2 cellular contexts compared by ENCODE assay signal in genomic region chr15:27039163-27039562, GRCh38.
TF ChIP-seq lines count a peak whose summit lies in the region.

No MANE protein-coding gene starts in this region.

TF ChIP-seq in HepG2, 621 proteins besides CTCF, POLR2A, EP300 and RAD21 (continued from another document):
- TF ChIP-seq SNRNP70 (IDR thresholded peaks at IDR 0.05; ENCODE audit: low read depth, low read length), result no peak

TF ChIP-seq in GM23338, 12 proteins besides CTCF, POLR2A, EP300 and RAD21 (continued from another document):
- TF ChIP-seq, protein P1, sequence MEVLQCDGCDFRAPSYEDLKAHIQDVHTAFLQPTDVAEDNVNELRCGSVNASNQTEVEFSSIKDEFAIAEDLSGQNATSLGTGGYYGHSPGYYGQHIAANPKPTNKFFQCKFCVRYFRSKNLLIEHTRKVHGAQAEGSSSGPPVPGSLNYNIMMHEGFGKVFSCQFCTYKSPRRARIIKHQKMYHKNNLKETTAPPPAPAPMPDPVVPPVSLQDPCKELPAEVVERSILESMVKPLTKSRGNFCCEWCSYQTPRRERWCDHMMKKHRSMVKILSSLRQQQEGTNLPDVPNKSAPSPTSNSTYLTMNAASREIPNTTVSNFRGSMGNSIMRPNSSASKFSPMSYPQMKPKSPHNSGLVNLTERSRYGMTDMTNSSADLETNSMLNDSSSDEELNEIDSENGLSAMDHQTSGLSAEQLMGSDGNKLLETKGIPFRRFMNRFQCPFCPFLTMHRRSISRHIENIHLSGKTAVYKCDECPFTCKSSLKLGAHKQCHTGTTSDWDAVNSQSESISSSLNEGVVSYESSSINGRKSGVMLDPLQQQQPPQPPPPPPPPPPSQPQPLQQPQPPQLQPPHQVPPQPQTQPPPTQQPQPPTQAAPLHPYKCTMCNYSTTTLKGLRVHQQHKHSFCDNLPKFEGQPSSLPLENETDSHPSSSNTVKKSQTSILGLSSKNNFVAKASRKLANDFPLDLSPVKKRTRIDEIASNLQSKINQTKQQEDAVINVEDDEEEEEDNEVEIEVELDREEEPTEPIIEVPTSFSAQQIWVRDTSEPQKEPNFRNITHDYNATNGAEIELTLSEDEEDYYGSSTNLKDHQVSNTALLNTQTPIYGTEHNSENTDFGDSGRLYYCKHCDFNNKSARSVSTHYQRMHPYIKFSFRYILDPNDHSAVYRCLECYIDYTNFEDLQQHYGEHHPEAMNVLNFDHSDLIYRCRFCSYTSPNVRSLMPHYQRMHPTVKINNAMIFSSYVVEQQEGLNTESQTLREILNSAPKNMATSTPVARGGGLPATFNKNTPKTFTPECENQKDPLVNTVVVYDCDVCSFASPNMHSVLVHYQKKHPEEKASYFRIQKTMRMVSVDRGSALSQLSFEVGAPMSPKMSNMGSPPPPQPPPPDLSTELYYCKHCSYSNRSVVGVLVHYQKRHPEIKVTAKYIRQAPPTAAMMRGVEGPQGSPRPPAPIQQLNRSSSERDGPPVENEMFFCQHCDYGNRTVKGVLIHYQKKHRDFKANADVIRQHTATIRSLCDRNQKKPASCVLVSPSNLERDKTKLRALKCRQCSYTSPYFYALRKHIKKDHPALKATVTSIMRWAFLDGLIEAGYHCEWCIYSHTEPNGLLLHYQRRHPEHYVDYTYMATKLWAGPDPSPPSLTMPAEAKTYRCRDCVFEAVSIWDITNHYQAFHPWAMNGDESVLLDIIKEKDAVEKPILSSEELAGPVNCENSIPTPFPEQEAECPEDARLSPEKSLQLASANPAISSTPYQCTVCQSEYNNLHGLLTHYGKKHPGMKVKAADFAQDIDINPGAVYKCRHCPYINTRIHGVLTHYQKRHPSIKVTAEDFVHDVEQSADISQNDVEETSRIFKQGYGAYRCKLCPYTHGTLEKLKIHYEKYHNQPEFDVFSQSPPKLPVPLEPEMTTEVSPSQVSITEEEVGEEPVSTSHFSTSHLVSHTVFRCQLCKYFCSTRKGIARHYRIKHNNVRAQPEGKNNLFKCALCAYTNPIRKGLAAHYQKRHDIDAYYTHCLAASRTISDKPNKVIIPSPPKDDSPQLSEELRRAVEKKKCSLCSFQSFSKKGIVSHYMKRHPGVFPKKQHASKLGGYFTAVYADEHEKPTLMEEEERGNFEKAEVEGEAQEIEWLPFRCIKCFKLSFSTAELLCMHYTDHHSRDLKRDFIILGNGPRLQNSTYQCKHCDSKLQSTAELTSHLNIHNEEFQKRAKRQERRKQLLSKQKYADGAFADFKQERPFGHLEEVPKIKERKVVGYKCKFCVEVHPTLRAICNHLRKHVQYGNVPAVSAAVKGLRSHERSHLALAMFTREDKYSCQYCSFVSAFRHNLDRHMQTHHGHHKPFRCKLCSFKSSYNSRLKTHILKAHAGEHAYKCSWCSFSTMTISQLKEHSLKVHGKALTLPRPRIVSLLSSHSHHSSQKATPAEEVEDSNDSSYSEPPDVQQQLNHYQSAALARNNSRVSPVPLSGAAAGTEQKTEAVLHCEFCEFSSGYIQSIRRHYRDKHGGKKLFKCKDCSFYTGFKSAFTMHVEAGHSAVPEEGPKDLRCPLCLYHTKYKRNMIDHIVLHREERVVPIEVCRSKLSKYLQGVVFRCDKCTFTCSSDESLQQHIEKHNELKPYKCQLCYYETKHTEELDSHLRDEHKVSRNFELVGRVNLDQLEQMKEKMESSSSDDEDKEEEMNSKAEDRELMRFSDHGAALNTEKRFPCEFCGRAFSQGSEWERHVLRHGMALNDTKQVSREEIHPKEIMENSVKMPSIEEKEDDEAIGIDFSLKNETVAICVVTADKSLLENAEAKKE (CRISPR knock-in tag; IDR thresholded peaks at IDR 0.05), result no peak
- TF ChIP-seq POLR2AphosphoS5 (IDR thresholded peaks at IDR 0.05; ENCODE audit: low read depth) (no peak), ZNF331 (CRISPR knock-in tag; IDR thresholded peaks at IDR 0.05; ENCODE audit: low read depth) (no peak), EZH2phosphoT487 (IDR thresholded peaks at IDR 0.05; ENCODE audit: unreplicated experiment) (no peak), STAT1 (IDR thresholded peaks at IDR 0.05; ENCODE audit: unreplicated experiment) (no peak), JUNB (IDR thresholded peaks at IDR 0.05; ENCODE audit: unreplicated experiment) (no peak), CREB1 (CRISPR knock-in tag; IDR thresholded peaks at IDR 0.05; ENCODE audit: low read depth) (no peak), EZH2 (IDR thresholded peaks at IDR 0.05; ENCODE audit: low read depth, unreplicated experiment) (no peak)
- TF ChIP-seq, protein P2, sequence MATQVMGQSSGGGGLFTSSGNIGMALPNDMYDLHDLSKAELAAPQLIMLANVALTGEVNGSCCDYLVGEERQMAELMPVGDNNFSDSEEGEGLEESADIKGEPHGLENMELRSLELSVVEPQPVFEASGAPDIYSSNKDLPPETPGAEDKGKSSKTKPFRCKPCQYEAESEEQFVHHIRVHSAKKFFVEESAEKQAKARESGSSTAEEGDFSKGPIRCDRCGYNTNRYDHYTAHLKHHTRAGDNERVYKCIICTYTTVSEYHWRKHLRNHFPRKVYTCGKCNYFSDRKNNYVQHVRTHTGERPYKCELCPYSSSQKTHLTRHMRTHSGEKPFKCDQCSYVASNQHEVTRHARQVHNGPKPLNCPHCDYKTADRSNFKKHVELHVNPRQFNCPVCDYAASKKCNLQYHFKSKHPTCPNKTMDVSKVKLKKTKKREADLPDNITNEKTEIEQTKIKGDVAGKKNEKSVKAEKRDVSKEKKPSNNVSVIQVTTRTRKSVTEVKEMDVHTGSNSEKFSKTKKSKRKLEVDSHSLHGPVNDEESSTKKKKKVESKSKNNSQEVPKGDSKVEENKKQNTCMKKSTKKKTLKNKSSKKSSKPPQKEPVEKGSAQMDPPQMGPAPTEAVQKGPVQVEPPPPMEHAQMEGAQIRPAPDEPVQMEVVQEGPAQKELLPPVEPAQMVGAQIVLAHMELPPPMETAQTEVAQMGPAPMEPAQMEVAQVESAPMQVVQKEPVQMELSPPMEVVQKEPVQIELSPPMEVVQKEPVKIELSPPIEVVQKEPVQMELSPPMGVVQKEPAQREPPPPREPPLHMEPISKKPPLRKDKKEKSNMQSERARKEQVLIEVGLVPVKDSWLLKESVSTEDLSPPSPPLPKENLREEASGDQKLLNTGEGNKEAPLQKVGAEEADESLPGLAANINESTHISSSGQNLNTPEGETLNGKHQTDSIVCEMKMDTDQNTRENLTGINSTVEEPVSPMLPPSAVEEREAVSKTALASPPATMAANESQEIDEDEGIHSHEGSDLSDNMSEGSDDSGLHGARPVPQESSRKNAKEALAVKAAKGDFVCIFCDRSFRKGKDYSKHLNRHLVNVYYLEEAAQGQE (IDR thresholded peaks at IDR 0.05; ENCODE audit: unreplicated experiment), result no peak
- TF ChIP-seq, protein P3, sequence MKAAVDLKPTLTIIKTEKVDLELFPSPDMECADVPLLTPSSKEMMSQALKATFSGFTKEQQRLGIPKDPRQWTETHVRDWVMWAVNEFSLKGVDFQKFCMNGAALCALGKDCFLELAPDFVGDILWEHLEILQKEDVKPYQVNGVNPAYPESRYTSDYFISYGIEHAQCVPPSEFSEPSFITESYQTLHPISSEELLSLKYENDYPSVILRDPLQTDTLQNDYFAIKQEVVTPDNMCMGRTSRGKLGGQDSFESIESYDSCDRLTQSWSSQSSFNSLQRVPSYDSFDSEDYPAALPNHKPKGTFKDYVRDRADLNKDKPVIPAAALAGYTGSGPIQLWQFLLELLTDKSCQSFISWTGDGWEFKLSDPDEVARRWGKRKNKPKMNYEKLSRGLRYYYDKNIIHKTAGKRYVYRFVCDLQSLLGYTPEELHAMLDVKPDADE (IDR thresholded peaks at IDR 0.05), result no peak
